ENCODE assay signal across 12 cellular contexts in genomic region chr1:238485062-238485905, GRCh38.
DNase-seq lines count a peak whose midpoint lies in the region; ATAC-seq and TF ChIP-seq lines count a peak whose summit lies in the region.
"Had no signal": no experiment of that assay in that cellular context is flagged by ENCODE, and none has a peak within 500 bp of the region (broad histone marks: within the 10 kb centered on the region; RNA-seq: fewer than 3 reads in every experiment).

No MANE protein-coding gene starts in this region.

- H3K36me3 Mint-ChIP-seq in neural progenitor cell = peaks cover 5% of the 10 kb centered on the region
- H3K36me3 Mint-ChIP-seq in activated naive CD4-positive, alpha-beta T cell treated with anti-CD3 and anti-CD28 coated beads for 36 hours (ENCODE audit: low read depth) = no peaks in the 10 kb centered on the region
- H3K36me3 Mint-ChIP-seq: stimulated activated effector memory CD8-positive, alpha-beta T cell treated with anti-CD3 and anti-CD28 coated beads, Interleukin-12 subunit alpha, Interleukin-12 subunit beta, amount 100 ng/mL, for 72 hours had no signal

- no peak overlapping the region for H3K9ac ChIP-seq in neural progenitor cell

- intact Hi-C loops in dorsolateral prefrontal cortex (cut with DNase I) = no loop called here
- intact Hi-C loops in activated naive CD4-positive, alpha-beta T cell treated with anti-CD3 and anti-CD28 coated beads for 36 hours (cut with micrococcal nuclease) = no loop called here

- peak; percentile 45 for DNase-seq in EH (ENCODE audit: low read depth)
- peak; percentile 43 for DNase-seq in NCI-H748 treated with DMSO at 0.1 percent for 48 hours (lab: John Stamatoyannopoulos, UW)
- DNase-seq in dorsolateral prefrontal cortex = no peak
- DNase-seq in neural progenitor cell (ENCODE audit: low spot score) = peak; percentile 38
- no peak for DNase-seq in UCSD-AML1 (lab: John Stamatoyannopoulos, UW; ENCODE audit: unreplicated experiment)
- no peak for DNase-seq in DMS114 treated with DMSO at 0.1 percent for 48 hours (lab: John Stamatoyannopoulos, UW; ENCODE audit: unreplicated experiment)
- DNase-seq in activated naive CD4-positive, alpha-beta T cell treated with anti-CD3 and anti-CD28 coated beads for 36 hours = no peak
- DNase-seq: GDM1 had no signal

- peak overlapping the region; percentile 85 for H3K4me3 Mint-ChIP-seq in neural progenitor cell
- H3K4me3 Mint-ChIP-seq in activated naive CD4-positive, alpha-beta T cell treated with anti-CD3 and anti-CD28 coated beads for 36 hours = no peak overlapping the region
- H3K4me3 Mint-ChIP-seq: dendritic cell treated with granulocyte-macrophage colony-stimulating factor and Interleukin-4, amounts not matched to agents 40 ng/mL and 50 ng/mL, for 4 days; stimulated activated effector memory CD8-positive, alpha-beta T cell treated with anti-CD3 and anti-CD28 coated beads, Interleukin-12 subunit alpha, Interleukin-12 subunit beta, amount 100 ng/mL, for 72 hours had no signal

- H3K4me2 ChIP-seq in neural progenitor cell = peak overlapping the region; percentile 58

- peaks cover 29% of the 10 kb centered on the region for H3K4me1 Mint-ChIP-seq in neural progenitor cell
- no peaks in the 10 kb centered on the region for H3K4me1 Mint-ChIP-seq in activated naive CD4-positive, alpha-beta T cell treated with anti-CD3 and anti-CD28 coated beads for 36 hours (ENCODE audit: low read depth)
- H3K4me1 Mint-ChIP-seq: stimulated activated effector memory CD8-positive, alpha-beta T cell treated with anti-CD3 and anti-CD28 coated beads, Interleukin-12 subunit alpha, Interleukin-12 subunit beta, amount 100 ng/mL, for 72 hours had no signal

- H3K9me3 Mint-ChIP-seq in neural progenitor cell = peaks cover 3% of the 10 kb centered on the region
- no peaks in the 10 kb centered on the region for H3K9me3 Mint-ChIP-seq in activated naive CD4-positive, alpha-beta T cell treated with anti-CD3 and anti-CD28 coated beads for 36 hours
- H3K9me3 Mint-ChIP-seq: dendritic cell treated with granulocyte-macrophage colony-stimulating factor and Interleukin-4, amounts not matched to agents 40 ng/mL and 50 ng/mL, for 4 days had no signal

- H3K27me3 ChIP-seq in dorsolateral prefrontal cortex (peaks cover 0 to 2% (median 0%) of the 10 kb centered on the region in 45 donors), neural progenitor cell (no peaks in the 10 kb centered on the region)

- H3K27ac Mint-ChIP-seq in neural progenitor cell = peak overlapping the region; percentile 86
- no peak overlapping the region for H3K27ac Mint-ChIP-seq in activated naive CD4-positive, alpha-beta T cell treated with anti-CD3 and anti-CD28 coated beads for 36 hours
- H3K27ac Mint-ChIP-seq: dendritic cell treated with granulocyte-macrophage colony-stimulating factor and Interleukin-4, amounts not matched to agents 40 ng/mL and 50 ng/mL, for 4 days; stimulated activated effector memory CD8-positive, alpha-beta T cell treated with anti-CD3 and anti-CD28 coated beads, Interleukin-12 subunit alpha, Interleukin-12 subunit beta, amount 100 ng/mL, for 72 hours had no signal

- no peaks in the 10 kb centered on the region for H3F3A ChIP-seq in neural progenitor cell (ENCODE audit: low read depth)

- ATAC-seq in HG03442 (IDR thresholded peaks at IDR 0.05; ENCODE audit: unreplicated experiment) = no peak
- ATAC-seq: activated CD4-positive, CD25-positive, alpha-beta regulatory T cell treated with anti-CD3 and anti-CD28 coated beads, Interleukin-2, amount 50 U/mL, for 24 hours; stimulated activated effector memory CD8-positive, alpha-beta T cell treated with anti-CD3 and anti-CD28 coated beads, Interleukin-12 subunit alpha, Interleukin-12 subunit beta, amount 100 ng/mL, for 72 hours had no signal

- H2AFZ ChIP-seq in neural progenitor cell (replicated peaks) = peak overlapping the region; percentile 83

- peak overlapping the region in 7 of 59 donors; percentile 6 to 52 (median 25) for H3K27ac ChIP-seq in dorsolateral prefrontal cortex
- no peak overlapping the region for H3K27ac ChIP-seq in neural progenitor cell

- no peaks in the 10 kb centered on the region for H3K27me3 Mint-ChIP-seq in neural progenitor cell (ENCODE audit: insufficient read depth, low read depth)
- no peaks in the 10 kb centered on the region for H3K27me3 Mint-ChIP-seq in activated naive CD4-positive, alpha-beta T cell treated with anti-CD3 and anti-CD28 coated beads for 36 hours (ENCODE audit: low read depth)
- H3K27me3 Mint-ChIP-seq: dendritic cell treated with granulocyte-macrophage colony-stimulating factor and Interleukin-4, amounts not matched to agents 40 ng/mL and 50 ng/mL, for 4 days had no signal

- H4K20me1 ChIP-seq in neural progenitor cell (ENCODE audit: low read depth) = no peaks in the 10 kb centered on the region

- no peaks in the 10 kb centered on the region for H3K9me3 ChIP-seq in neural progenitor cell (ENCODE audit: low read depth)

- H3K4me3 ChIP-seq in dorsolateral prefrontal cortex (peak overlapping the region in 36 of 59 donors; percentile 4 to 55 (median 36)), neural progenitor cell (peak overlapping the region; percentile 27)

- TF ChIP-seq CTCF in dorsolateral prefrontal cortex (IDR thresholded peaks at IDR 0.05 in 54 of 56, conservative IDR thresholded peaks at IDR 0.05 in 2 of 56; ENCODE audit: low read depth in 1 of 56, partially characterized antibody in 56 of 56) = no peak
- TF ChIP-seq CTCF in neural progenitor cell (IDR thresholded peaks at IDR 0.05) = no peak

- CTCF ChIA-PET in activated naive CD4-positive, alpha-beta T cell treated with anti-CD3 and anti-CD28 coated beads for 36 hours (lab: Charles Lee) = interaction anchor here (0.6 kb wide), 1 partner anchor 65 kb away, joined by 3 read pairs; no protein-coding TSS in a partner anchor

- H3K4me1 ChIP-seq in neural progenitor cell = no peaks in the 10 kb centered on the region

- no peaks in the 10 kb centered on the region for H3K79me2 ChIP-seq in neural progenitor cell (ENCODE audit: low read depth)

- no peaks in the 10 kb centered on the region for H3K36me3 ChIP-seq in neural progenitor cell

Comparison
In these comparisons a context has a peak if more than half of its experiments do, and no peak if none do; other contexts are left out.
1. DNase-seq: peak in EH (single experiment), NCI-H748 treated with DMSO at 0.1 percent for 48 hours (single experiment) and neural progenitor cell (single experiment); none in dorsolateral prefrontal cortex (0 of 10), UCSD-AML1 (single experiment), DMS114 treated with DMSO at 0.1 percent for 48 hours (single experiment) and activated naive CD4-positive, alpha-beta T cell treated with anti-CD3 and anti-CD28 coated beads for 36 hours (single experiment).